ENCODE assay signal across 8 cellular contexts in genomic region chr13:99176309-99177276, GRCh38. TPM values are rescaled to one million over a fixed set of nuclear protein-coding genes. Genes with fewer than 3 reads are reported as not detected.
DNase-seq lines count a peak whose midpoint lies in the region; ATAC-seq and TF ChIP-seq lines count a peak whose summit lies in the region.

No MANE protein-coding gene starts in this region.

- no peaks in the 10 kb centered on the region for H3K4me1 ChIP-seq in lung (ENCODE audit: control insufficient read depth in 2 of 2, insufficient read depth in 2 of 2, low read length in 2 of 2)

- H3K4me3 ChIP-seq in AG09309 (ENCODE audit: control insufficient read depth, low read depth, low read length) (no peak overlapping the region), lung (no peak overlapping the region)

- H3K36me3 ChIP-seq in lung (ENCODE audit: control insufficient read depth in 2 of 2, insufficient read depth in 2 of 2, low read length in 2 of 2), result no peaks in the 10 kb centered on the region

- H3K9me3 ChIP-seq in lung (ENCODE audit: control insufficient read depth in 2 of 2, insufficient read depth in 1 of 2, low read length in 1 of 2), result no peaks in the 10 kb centered on the region

- ATAC-seq in GM18861 (IDR thresholded peaks at IDR 0.05; ENCODE audit: unreplicated experiment) (peak; percentile 62), HG03135 (IDR thresholded peaks at IDR 0.05; ENCODE audit: unreplicated experiment) (peak; percentile 86), lung (ENCODE audit: insufficient read depth, low FRiP score) (peak; percentile 85)

- no peak overlapping the region for H3K27ac ChIP-seq in lung (ENCODE audit: low read depth in 1 of 2, low read length in 1 of 2)

- TF ChIP-seq CTCF in AG09309 (IDR thresholded peaks at IDR 0.05; ENCODE audit: control insufficient read depth, insufficient read depth, low read depth, low read length, missing control alignments) (peak; percentile 98), lung (IDR thresholded peaks at IDR 0.05; ENCODE audit: control extremely low read depth, extremely low read depth) (peak; percentile 81)

- H3K27me3 ChIP-seq in lung (ENCODE audit: control insufficient read depth, insufficient read depth), result no peaks in the 10 kb centered on the region

- no peak for DNase-seq in AG09309 (ENCODE audit: low read depth)
- peak; percentile 43 for DNase-seq in NCI-H510A (lab: John Stamatoyannopoulos, UW)
- DNase-seq in activated CD4-positive, alpha-beta T cell treated with anti-CD3 and anti-CD28 coated beads, Interleukin-2, amount 50 U/mL, for 1 hour, result peak; percentile 76
- peak; percentile 83 for DNase-seq in dermis blood vessel endothelial cell
- peak; percentile 74 for DNase-seq in lung (ENCODE audit: low spot score)
- peak; percentile 63 for DNase-seq in stimulated activated CD8-positive, alpha-beta memory T cell treated with anti-CD3 and anti-CD28 coated beads, Interleukin-15, amount 100 ng/mL, for 1 hour (ENCODE audit: low read depth)

- 26 to 31% methylated on average over 24 of the region's 24 CpGs for WGBS in lung, 2 donors

RNA-seq across cellular contexts. Expression of gene UBAC2, which starts 24.1 kb away (rescaled TPM):
- total RNA-seq in dermis blood vessel endothelial cell, result 48.8 and 57.3 TPM in 2 replicates
- total RNA-seq in lung, result 10 to 100 TPM; 49.9 to 77.1 TPM
- polyA plus RNA-seq in lung, result 10 to 100 TPM; 51.0 to 56.4 TPM
